In the genomic region with DNA sequence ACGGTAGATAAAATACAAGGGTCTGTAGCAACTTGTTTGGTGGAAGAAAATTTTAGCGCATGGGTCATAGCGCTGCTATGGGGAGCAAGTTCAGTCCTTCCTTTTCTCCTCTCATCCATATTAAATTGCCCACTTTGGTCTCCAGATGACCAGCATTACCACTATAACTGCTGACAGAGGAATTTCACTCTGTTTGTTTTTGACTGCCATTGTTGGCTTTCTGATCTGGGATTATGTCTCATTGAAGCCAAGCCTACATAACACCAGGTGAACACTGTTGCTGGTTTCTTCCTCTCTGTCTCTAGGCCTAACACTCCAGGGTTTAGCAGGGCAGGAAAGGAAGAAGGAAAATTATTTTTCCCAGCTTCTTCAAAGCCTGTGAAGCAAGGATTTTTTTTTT, we compare ENCODE assay signal across 22 cellular contexts.
"Had no signal": no experiment of that assay in that cellular context is flagged by ENCODE, and none has a peak within 500 bp of the region (broad histone marks: within the 10 kb centered on the region; RNA-seq: fewer than 3 reads in every experiment).

No MANE protein-coding gene starts in this region.

- H3K9me3 ChIP-seq: testis, tibial artery, upper lobe of left lung had no signal

- H3K79me2 ChIP-seq: parathyroid adenoma had no signal

- H3K4me2 ChIP-seq: neural progenitor cell, smooth muscle cell had no signal

- H3K27ac ChIP-seq: neural progenitor cell, parathyroid adenoma, testis, tibial artery, upper lobe of left lung had no signal

- ATAC-seq: effector memory CD8-positive, alpha-beta T cell; left lobe of liver; naive thymus-derived CD4-positive, alpha-beta T cell; sciatic nerve; stimulated activated naive CD8-positive, alpha-beta T cell treated with anti-CD3 and anti-CD28 coated beads, Interleukin-15, Interleukin-2, amounts not matched to agents 100 U/mL and 50 U/mL, for 24 hours had no signal

- H2AFZ ChIP-seq: neural progenitor cell, parathyroid adenoma had no signal

- H3K36me3 ChIP-seq: neural progenitor cell, tibial artery, upper lobe of left lung had no signal

- H3K4me3 ChIP-seq: lung, neural progenitor cell, smooth muscle cell, testis, tibial artery, upper lobe of left lung had no signal

- H3K9ac ChIP-seq: neural progenitor cell, parathyroid adenoma had no signal

- DNase-seq: cortex of kidney; effector memory CD8-positive, alpha-beta T cell; midbrain; naive thymus-derived CD4-positive, alpha-beta T cell; stimulated activated CD4-positive, alpha-beta T cell treated with anti-CD3 and anti-CD28 coated beads, Interleukin-12 subunit alpha, Interleukin-12 subunit beta, amount 100 ng/mL, for 4 hours; stimulated activated CD4-positive, alpha-beta T cell treated with anti-CD3 and anti-CD28 coated beads, Interleukin-1b, Interleukin-23, amount 100 ng/mL, for 48 hours; stimulated activated CD4-positive, alpha-beta T cell treated with anti-CD3 and anti-CD28 coated beads, Interleukin-4, amount 100 ng/mL, for 1 hour; stimulated activated CD8-positive, alpha-beta memory T cell treated with anti-CD3 and anti-CD28 coated beads, Interleukin-4, amount 100 ng/mL, for 48 hours; stimulated activated naive CD8-positive, alpha-beta T cell treated with anti-CD3 and anti-CD28 coated beads, Interleukin-15, Interleukin-2, amounts not matched to agents 100 U/mL and 50 U/mL, for 24 hours; substantia nigra; testis; tibial artery; upper lobe of left lung had no signal

- H3K4me1 ChIP-seq: neural progenitor cell, parathyroid adenoma, testis, tibial artery had no signal

- FAIRE-seq: frontal cortex, keratinocyte, urothelium cell line had no signal

- H3K27me3 ChIP-seq: neural progenitor cell, testis, tibial artery, upper lobe of left lung had no signal
